Comparison of ENCODE assay signal across 16 cellular contexts in genomic region chr11:112440518-112440917, GRCh38.
DNase-seq lines count a peak whose midpoint lies in the region; ATAC-seq and TF ChIP-seq lines count a peak whose summit lies in the region.
"Had no signal": no experiment of that assay in that cellular context is flagged by ENCODE, and none has a peak within 500 bp of the region (broad histone marks: within the 10 kb centered on the region; RNA-seq: fewer than 3 reads in every experiment).

No MANE protein-coding gene starts in this region.

- H3K4me1 Mint-ChIP-seq in nephron progenitor cell: no peaks in the 10 kb centered on the region
- H3K4me1 Mint-ChIP-seq in stimulated activated memory B cell treated with anti-CD40 and anti-IgM and Interleukin-4, amounts not matched to agents 10 μg/mL and 1 μg/mL and 100 μg/mL, for 72 hours: no peaks in the 10 kb centered on the region
- H3K4me1 Mint-ChIP-seq in activated CD8-positive, alpha-beta memory T cell treated with anti-CD3 and anti-CD28 coated beads, Interleukin-2, amount 10 ng/mL, durations not matched to agents 7 days and 5 days: no peaks in the 10 kb centered on the region
- no peaks in the 10 kb centered on the region for H3K4me1 Mint-ChIP-seq in activated T-helper 2 cell treated with anti-CD3 and anti-CD28 coated beads, Interferon-gamma antibody, Interleukin-2, Interleukin-4, amounts not matched to agents 10 μg/mL and 5 μg/mL and 100 μg/mL, durations not matched to agents 14 hours and 24 hours and 36 hours (ENCODE audit: low read depth)
- H3K4me1 Mint-ChIP-seq: CD4-positive, CD25-positive, alpha-beta regulatory T cell had no signal

- intact Hi-C loops in activated T-helper 2 cell treated with anti-CD3 and anti-CD28 coated beads, Interferon-gamma antibody, Interleukin-2, Interleukin-4, amounts not matched to agents 10 μg/mL and 5 μg/mL and 100 μg/mL, durations not matched to agents 14 hours and 24 hours and 36 hours (cut with micrococcal nuclease): no loop called here

- TF ChIP-seq CTCF in HFF-Myc (IDR thresholded peaks at IDR 0.05; ENCODE audit: low read depth, low read length, missing control alignments) (peak; percentile 26), nephron progenitor cell (IDR thresholded peaks at IDR 0.05) (peak; percentile 33)

- CTCF ChIA-PET in activated CD8-positive, alpha-beta memory T cell treated with anti-CD3 and anti-CD28 coated beads, Interleukin-2, amount 10 ng/mL, durations not matched to agents 7 days and 5 days (lab: Charles Lee): no interaction called here

- peak; percentile 25 for DNase-seq in ELF-1 (ENCODE audit: low read depth, low spot score)
- DNase-seq in HFF-Myc (ENCODE audit: extremely low read depth, low read depth): no peak
- DNase-seq in cerebellar cortex (ENCODE audit: low spot score): peak; percentile 3
- no peak for DNase-seq in nephron progenitor cell
- DNase-seq in activated CD8-positive, alpha-beta memory T cell treated with anti-CD3 and anti-CD28 coated beads, Interleukin-2, amount 10 ng/mL, durations not matched to agents 7 days and 5 days: no peak
- DNase-seq in activated T-helper 2 cell treated with anti-CD3 and anti-CD28 coated beads, Interferon-gamma antibody, Interleukin-2, Interleukin-4, amounts not matched to agents 10 μg/mL and 5 μg/mL and 100 μg/mL, durations not matched to agents 14 hours and 24 hours and 36 hours (ENCODE audit: low spot score): no peak
- DNase-seq: activated CD8-positive, alpha-beta T cell treated with anti-CD3 and anti-CD28 coated beads, Interleukin-2, amount 10 ng/mL, durations not matched to agents 7 days and 5 days; anterior cingulate cortex; CD4-positive, CD25-positive, alpha-beta regulatory T cell; left ventricle myocardium superior; NCI-H146; NCI-H510A; psoas muscle; substantia nigra had no signal

- no peaks in the 10 kb centered on the region for H3K27me3 Mint-ChIP-seq in nephron progenitor cell (ENCODE audit: low read depth, poor library complexity)
- no peaks in the 10 kb centered on the region for H3K27me3 Mint-ChIP-seq in stimulated activated memory B cell treated with anti-CD40 and anti-IgM and Interleukin-4, amounts not matched to agents 10 μg/mL and 1 μg/mL and 100 μg/mL, for 72 hours
- peaks cover 38% of the 10 kb centered on the region for H3K27me3 Mint-ChIP-seq in activated CD8-positive, alpha-beta memory T cell treated with anti-CD3 and anti-CD28 coated beads, Interleukin-2, amount 10 ng/mL, durations not matched to agents 7 days and 5 days
- H3K27me3 Mint-ChIP-seq in activated T-helper 2 cell treated with anti-CD3 and anti-CD28 coated beads, Interferon-gamma antibody, Interleukin-2, Interleukin-4, amounts not matched to agents 10 μg/mL and 5 μg/mL and 100 μg/mL, durations not matched to agents 14 hours and 24 hours and 36 hours (ENCODE audit: low read depth): peaks cover 6% of the 10 kb centered on the region

- no peak for ATAC-seq in stimulated activated memory B cell treated with anti-CD40 and anti-IgM and Interleukin-4, amounts not matched to agents 10 μg/mL and 1 μg/mL and 100 μg/mL, for 72 hours
- ATAC-seq in activated CD8-positive, alpha-beta memory T cell treated with anti-CD3 and anti-CD28 coated beads, Interleukin-2, amount 10 ng/mL, durations not matched to agents 7 days and 5 days: no peak
- ATAC-seq in HG03565 (IDR thresholded peaks at IDR 0.05; ENCODE audit: unreplicated experiment): no peak
- ATAC-seq: activated CD8-positive, alpha-beta T cell treated with anti-CD3 and anti-CD28 coated beads, Interleukin-2, amount 10 ng/mL, durations not matched to agents 7 days and 5 days; left ventricle myocardium superior; psoas muscle had no signal

- no peak overlapping the region for H3K27ac Mint-ChIP-seq in nephron progenitor cell
- H3K27ac Mint-ChIP-seq in stimulated activated memory B cell treated with anti-CD40 and anti-IgM and Interleukin-4, amounts not matched to agents 10 μg/mL and 1 μg/mL and 100 μg/mL, for 72 hours: no peak overlapping the region
- H3K27ac Mint-ChIP-seq in activated CD8-positive, alpha-beta memory T cell treated with anti-CD3 and anti-CD28 coated beads, Interleukin-2, amount 10 ng/mL, durations not matched to agents 7 days and 5 days: no peak overlapping the region
- no peak overlapping the region for H3K27ac Mint-ChIP-seq in activated T-helper 2 cell treated with anti-CD3 and anti-CD28 coated beads, Interferon-gamma antibody, Interleukin-2, Interleukin-4, amounts not matched to agents 10 μg/mL and 5 μg/mL and 100 μg/mL, durations not matched to agents 14 hours and 24 hours and 36 hours
- H3K27ac Mint-ChIP-seq: activated CD8-positive, alpha-beta T cell treated with anti-CD3 and anti-CD28 coated beads, Interleukin-2, amount 10 ng/mL, durations not matched to agents 7 days and 5 days; CD4-positive, CD25-positive, alpha-beta regulatory T cell had no signal

- peaks cover 19% of the 10 kb centered on the region for H3K36me3 Mint-ChIP-seq in nephron progenitor cell (ENCODE audit: low read depth)
- H3K36me3 Mint-ChIP-seq in stimulated activated memory B cell treated with anti-CD40 and anti-IgM and Interleukin-4, amounts not matched to agents 10 μg/mL and 1 μg/mL and 100 μg/mL, for 72 hours: peaks cover 15% of the 10 kb centered on the region
- H3K36me3 Mint-ChIP-seq in activated CD8-positive, alpha-beta memory T cell treated with anti-CD3 and anti-CD28 coated beads, Interleukin-2, amount 10 ng/mL, durations not matched to agents 7 days and 5 days: peaks cover 3% of the 10 kb centered on the region
- H3K36me3 Mint-ChIP-seq in activated T-helper 2 cell treated with anti-CD3 and anti-CD28 coated beads, Interferon-gamma antibody, Interleukin-2, Interleukin-4, amounts not matched to agents 10 μg/mL and 5 μg/mL and 100 μg/mL, durations not matched to agents 14 hours and 24 hours and 36 hours (ENCODE audit: low read depth): no peaks in the 10 kb centered on the region

- no peak overlapping the region for H3K4me3 ChIP-seq in HFF-Myc (replicated peaks; ENCODE audit: low read depth, low read length)
- H3K4me3 ChIP-seq: psoas muscle had no signal

- no peak overlapping the region for H3K4me3 Mint-ChIP-seq in nephron progenitor cell
- no peak overlapping the region for H3K4me3 Mint-ChIP-seq in stimulated activated memory B cell treated with anti-CD40 and anti-IgM and Interleukin-4, amounts not matched to agents 10 μg/mL and 1 μg/mL and 100 μg/mL, for 72 hours
- no peak overlapping the region for H3K4me3 Mint-ChIP-seq in activated CD8-positive, alpha-beta memory T cell treated with anti-CD3 and anti-CD28 coated beads, Interleukin-2, amount 10 ng/mL, durations not matched to agents 7 days and 5 days
- no peak overlapping the region for H3K4me3 Mint-ChIP-seq in activated T-helper 2 cell treated with anti-CD3 and anti-CD28 coated beads, Interferon-gamma antibody, Interleukin-2, Interleukin-4, amounts not matched to agents 10 μg/mL and 5 μg/mL and 100 μg/mL, durations not matched to agents 14 hours and 24 hours and 36 hours (ENCODE audit: low read depth)
- H3K4me3 Mint-ChIP-seq: activated CD8-positive, alpha-beta T cell treated with anti-CD3 and anti-CD28 coated beads, Interleukin-2, amount 10 ng/mL, durations not matched to agents 7 days and 5 days; CD4-positive, CD25-positive, alpha-beta regulatory T cell had no signal

- H3K9me3 Mint-ChIP-seq in nephron progenitor cell: peaks cover 42% of the 10 kb centered on the region
- H3K9me3 Mint-ChIP-seq in stimulated activated memory B cell treated with anti-CD40 and anti-IgM and Interleukin-4, amounts not matched to agents 10 μg/mL and 1 μg/mL and 100 μg/mL, for 72 hours: peaks cover 27% of the 10 kb centered on the region
- H3K9me3 Mint-ChIP-seq in activated CD8-positive, alpha-beta memory T cell treated with anti-CD3 and anti-CD28 coated beads, Interleukin-2, amount 10 ng/mL, durations not matched to agents 7 days and 5 days (ENCODE audit: low read depth): peaks cover 18% of the 10 kb centered on the region
- peaks cover 19% of the 10 kb centered on the region for H3K9me3 Mint-ChIP-seq in activated T-helper 2 cell treated with anti-CD3 and anti-CD28 coated beads, Interferon-gamma antibody, Interleukin-2, Interleukin-4, amounts not matched to agents 10 μg/mL and 5 μg/mL and 100 μg/mL, durations not matched to agents 14 hours and 24 hours and 36 hours

Comparison
In these comparisons a context has a peak if more than half of its experiments do, and no peak if none do; other contexts are left out.
1. DNase-seq: peak in ELF-1 (single experiment) and cerebellar cortex (single experiment); none in HFF-Myc (single experiment), nephron progenitor cell (single experiment), activated CD8-positive, alpha-beta memory T cell treated with anti-CD3 and anti-CD28 coated beads, Interleukin-2, amount 10 ng/mL, durations not matched to agents 7 days and 5 days (single experiment) and activated T-helper 2 cell treated with anti-CD3 and anti-CD28 coated beads, Interferon-gamma antibody, Interleukin-2, Interleukin-4, amounts not matched to agents 10 μg/mL and 5 μg/mL and 100 μg/mL, durations not matched to agents 14 hours and 24 hours and 36 hours (single experiment).